Comparison of ENCODE assay signal across 8 cellular contexts in the genomic region with DNA sequence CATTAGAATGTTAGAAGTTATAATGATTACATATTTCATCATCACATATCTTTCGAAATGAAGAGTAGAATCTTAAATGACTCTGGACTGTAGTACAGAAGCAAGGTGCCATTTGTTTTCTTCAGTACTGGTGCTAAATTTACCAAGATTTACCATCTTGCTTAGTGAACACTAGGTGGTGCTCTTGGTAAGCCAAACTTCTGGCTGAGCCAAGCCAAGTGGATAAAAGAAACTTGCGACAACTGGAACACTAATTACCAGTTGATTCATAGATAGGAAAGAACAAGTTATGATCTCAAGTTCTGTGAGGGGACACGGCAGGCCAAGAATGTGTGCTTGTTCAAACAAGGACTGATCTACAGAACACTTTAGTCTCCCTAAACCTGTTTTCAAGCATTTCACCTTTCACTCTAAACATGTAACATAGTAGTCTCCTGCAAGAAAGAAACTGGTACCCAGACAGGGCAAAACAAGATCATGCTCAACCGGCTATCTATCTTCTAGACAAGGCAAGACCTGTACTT. TPM values are rescaled to one million over a fixed set of nuclear protein-coding genes. Genes with fewer than 3 reads are reported as not detected.
DNase-seq lines count a peak whose midpoint lies in the region; ATAC-seq and TF ChIP-seq lines count a peak whose summit lies in the region.

No MANE protein-coding gene starts in this region.

- peak; percentile 37 to 84 (median 83) for TF ChIP-seq CTCF in ovary (IDR thresholded peaks at IDR 0.05)

- DNase-seq in G401 (ENCODE audit: low spot score): peak; percentile 72
- peak; percentile 60 for DNase-seq in NCI-H748 treated with DMSO at 0.1 percent for 48 hours (lab: John Stamatoyannopoulos, UW)
- DNase-seq in activated T-cell treated with anti-CD3 and anti-CD28 coated beads, Interleukin-2, amount 50 U/mL, for 72 hours: peak in 1 of 2 donors; percentile 27
- DNase-seq in germinal center (ENCODE audit: low spot score): peak; percentile 59
- DNase-seq in ovary: peak in 1 of 5 donors; percentile 36
- no peak for DNase-seq in GM19240 (ENCODE audit: insufficient read length, low spot score)

- H3K27me3 Mint-ChIP-seq in activated T-cell treated with anti-CD3 and anti-CD28 coated beads, Interleukin-2, amount 50 U/mL, for 72 hours (ENCODE audit: low read depth): no peaks in the 10 kb centered on the region

- H3K36me3 ChIP-seq in ovary: no peaks in the 10 kb centered on the region

- no peaks in the 10 kb centered on the region for H3K9me3 Mint-ChIP-seq in activated T-cell treated with anti-CD3 and anti-CD28 coated beads, Interleukin-2, amount 50 U/mL, for 72 hours

- no peaks in the 10 kb centered on the region for H3K27me3 ChIP-seq in ovary

- H3K9me3 ChIP-seq in ovary: no peaks in the 10 kb centered on the region

- H3K4me3 Mint-ChIP-seq in activated T-cell treated with anti-CD3 and anti-CD28 coated beads, Interleukin-2, amount 50 U/mL, for 72 hours: no peak overlapping the region

- no peaks in the 10 kb centered on the region for H3K4me1 ChIP-seq in ovary (ENCODE audit: insufficient read depth)

- no peak overlapping the region for H3K27ac Mint-ChIP-seq in activated T-cell treated with anti-CD3 and anti-CD28 coated beads, Interleukin-2, amount 50 U/mL, for 72 hours

- peaks cover 8% of the 10 kb centered on the region for H3K4me1 Mint-ChIP-seq in activated T-cell treated with anti-CD3 and anti-CD28 coated beads, Interleukin-2, amount 50 U/mL, for 72 hours (ENCODE audit: low read depth)

- WGBS in ovary, 3 donors: 5 to 12% (median 6%) methylated on average over 4 of the region's 4 CpGs

- no peak overlapping the region for H3K4me3 ChIP-seq in ovary

- no peak for TF ChIP-seq POLR2A in ovary (IDR thresholded peaks at IDR 0.05)

- peaks cover 3 to 6% of the 10 kb centered on the region in 2 donors for H3K36me3 Mint-ChIP-seq in activated T-cell treated with anti-CD3 and anti-CD28 coated beads, Interleukin-2, amount 50 U/mL, for 72 hours (ENCODE audit: insufficient read depth in 2 of 2)

- TF ChIP-seq EP300 in ovary (IDR thresholded peaks at IDR 0.05): no peak

- no peak overlapping the region for H3K27ac ChIP-seq in ovary

- intact Hi-C loops in ovary (cut with DNase I): loop anchor here (5.0 to 10.0 kb wide), 3 partner anchors 234 to 247 kb away; no protein-coding TSS in a partner anchor

- in situ Hi-C loops in G401 (cut with HindIII; ENCODE audit: low sequenced_read_pairs): loop anchor here (25.0 kb wide), 1 partner anchor 229 kb away; no protein-coding TSS in a partner anchor

- ATAC-seq in GM21360 (IDR thresholded peaks at IDR 0.05; ENCODE audit: unreplicated experiment): peak; percentile 86
- ATAC-seq in HG03571 (IDR thresholded peaks at IDR 0.05; ENCODE audit: unreplicated experiment): peak; percentile 82
- peak; percentile 75 to 81 for ATAC-seq in activated T-cell treated with anti-CD3 and anti-CD28 coated beads, Interleukin-2, amount 50 U/mL, for 72 hours (replicated peaks in 1 of 2)

RNA-seq across cellular contexts. Expression of gene SPRTN, which starts 19.8 kb away (rescaled TPM):
- 6.9 and 12.0 TPM in 2 replicates for total RNA-seq in G401 (2014; rRNA removed; shearing (Covaris generic))
- total RNA-seq in activated T-cell treated with anti-CD3 and anti-CD28 coated beads, Interleukin-2, amount 50 U/mL, for 72 hours: 10 to 100 TPM in 1 of 2 donors, 1 to 10 TPM in 1; 9.6 to 10.4 TPM
- total RNA-seq in ovary: 10 to 100 TPM in 1 of 7 donors, 1 to 10 TPM in 6; 7.3 to 11.7 (median 8.7) TPM
- 1 to 10 TPM; 3.9 to 4.8 TPM for polyA plus RNA-seq in ovary

RNA-seq across cellular contexts. Expression of gene EXOC8, which starts 20.2 kb away (rescaled TPM):
- 8.6 and 10.9 TPM in 2 replicates for total RNA-seq in G401 (2014; rRNA removed; shearing (Covaris generic))
- 10 to 100 TPM; 17.2 to 19.2 TPM for total RNA-seq in activated T-cell treated with anti-CD3 and anti-CD28 coated beads, Interleukin-2, amount 50 U/mL, for 72 hours
- 10 to 100 TPM; 11.0 to 15.5 (median 14.6) TPM for total RNA-seq in ovary
- 1 to 10 TPM; 5.2 to 7.6 TPM for polyA plus RNA-seq in ovary
